15 cellular contexts compared by ENCODE assay signal in genomic region chr1:47468759-47469404, GRCh38. TPM values are rescaled to one million over a fixed set of nuclear protein-coding genes. Genes with fewer than 3 reads are reported as not detected.
A peak's percentile ranks its signal among the peaks of the same experiment; 100 is the strongest.
DNase-seq lines count a peak whose midpoint lies in the region; ATAC-seq and TF ChIP-seq lines count a peak whose summit lies in the region.
"Had no signal": no experiment of that assay in that cellular context is flagged by ENCODE, and none has a peak within 500 bp of the region (broad histone marks: within the 10 kb centered on the region; RNA-seq: fewer than 3 reads in every experiment).

No MANE protein-coding gene starts in this region.

- H3K27me3 Mint-ChIP-seq in GM23338 (ENCODE audit: insufficient read depth, low read depth, poor library complexity) (peaks cover 2% of the 10 kb centered on the region), nephron (ENCODE audit: low read depth) (peaks cover 17% of the 10 kb centered on the region)
- peaks cover 22% of the 10 kb centered on the region for H3K27me3 Mint-ChIP-seq in activated CD4-positive, alpha-beta memory T cell treated with anti-CD3 and anti-CD28 coated beads for 36 hours

- DNase-seq in GM23338 (ENCODE audit: low spot score) (peak; percentile 38), NCI-H526 (lab: John Stamatoyannopoulos, UW) (peak; percentile 97), choroid plexus epithelial cell (ENCODE audit: low read depth) (peak; percentile 31), NCI-H446 treated with DMSO at 0.1 percent for 48 hours (lab: John Stamatoyannopoulos, UW) (no peak), ovary (no peak)
- DNase-seq in activated CD4-positive, alpha-beta memory T cell treated with anti-CD3 and anti-CD28 coated beads for 36 hours = no peak
- DNase-seq: 8988T; AML-193; Caco-2; CD8-positive, alpha-beta memory T cell; DND-41; GDM1 had no signal

- H3K27ac Mint-ChIP-seq in GM23338 = no peak overlapping the region
- peak overlapping the region; percentile 8 to 29 (median 11) for H3K27ac Mint-ChIP-seq in nephron
- no peak overlapping the region for H3K27ac Mint-ChIP-seq in activated CD4-positive, alpha-beta memory T cell treated with anti-CD3 and anti-CD28 coated beads for 36 hours
- H3K27ac Mint-ChIP-seq: CD8-positive, alpha-beta memory T cell had no signal

- TF ChIP-seq CTCF in GM23338 (conservative IDR thresholded peaks at IDR 0.05; ENCODE audit: low read depth in 2 of 2) (no peak), choroid plexus epithelial cell (conservative IDR thresholded peaks at IDR 0.05; ENCODE audit: low read depth, low read length) (no peak), nephron (IDR thresholded peaks at IDR 0.05; ENCODE audit: unreplicated experiment in 3 of 3) (no peak), ovary (IDR thresholded peaks at IDR 0.05) (no peak)

- H3K27me3 ChIP-seq in GM23338 (ENCODE audit: insufficient read depth) = no peaks in the 10 kb centered on the region
- no peaks in the 10 kb centered on the region for H3K27me3 ChIP-seq in ovary
- H3K27me3 ChIP-seq: BLaER1 had no signal

- TF ChIP-seq EP300 in ovary (IDR thresholded peaks at IDR 0.05) = no peak

- H3K36me3 Mint-ChIP-seq in GM23338 (ENCODE audit: low read depth) = no peaks in the 10 kb centered on the region
- no peaks in the 10 kb centered on the region for H3K36me3 Mint-ChIP-seq in nephron (ENCODE audit: low read depth)
- no peaks in the 10 kb centered on the region for H3K36me3 Mint-ChIP-seq in activated CD4-positive, alpha-beta memory T cell treated with anti-CD3 and anti-CD28 coated beads for 36 hours
- H3K36me3 Mint-ChIP-seq: CD8-positive, alpha-beta memory T cell had no signal

- peak; percentile 65 for ATAC-seq in GM23338

- H3K4me3 ChIP-seq in GM23338 (no peak overlapping the region), choroid plexus epithelial cell (ENCODE audit: low read depth, low read length) (no peak overlapping the region), ovary (no peak overlapping the region)
- H3K4me3 ChIP-seq: BLaER1 had no signal

- intact Hi-C loops in ovary (cut with DNase I) = no loop called here
- intact Hi-C loops in activated CD4-positive, alpha-beta memory T cell treated with anti-CD3 and anti-CD28 coated beads for 36 hours (cut with micrococcal nuclease) = no loop called here

- WGBS in ovary, 3 donors = 29 to 36% (median 36%) methylated on average over 4 of the region's 4 CpGs

- H3K9me3 Mint-ChIP-seq in GM23338 = no peaks in the 10 kb centered on the region
- no peaks in the 10 kb centered on the region for H3K9me3 Mint-ChIP-seq in nephron
- H3K9me3 Mint-ChIP-seq in activated CD4-positive, alpha-beta memory T cell treated with anti-CD3 and anti-CD28 coated beads for 36 hours = no peaks in the 10 kb centered on the region
- H3K9me3 Mint-ChIP-seq: CD8-positive, alpha-beta memory T cell had no signal

- no peaks in the 10 kb centered on the region for H3K9me3 ChIP-seq in ovary
- H3K9me3 ChIP-seq: BLaER1, Caco-2 had no signal

- CTCF ChIA-PET in activated CD4-positive, alpha-beta memory T cell treated with anti-CD3 and anti-CD28 coated beads for 36 hours (lab: Charles Lee) = no interaction called here

- H3K79me2 ChIP-seq in GM23338 (replicated peaks; ENCODE audit: insufficient read depth) = no peaks in the 10 kb centered on the region

- H2AFZ ChIP-seq in GM23338 = no peak overlapping the region

- H3K36me3 ChIP-seq in GM23338 (ENCODE audit: insufficient read depth) = no peaks in the 10 kb centered on the region
- H3K36me3 ChIP-seq in ovary = no peaks in the 10 kb centered on the region
- H3K36me3 ChIP-seq: BLaER1 had no signal

- H4K20me1 ChIP-seq in GM23338 (replicated peaks; ENCODE audit: insufficient read depth) = no peaks in the 10 kb centered on the region
- H4K20me1 ChIP-seq: BLaER1 had no signal

- POLR2A ChIA-PET in activated CD4-positive, alpha-beta memory T cell treated with anti-CD3 and anti-CD28 coated beads for 36 hours (lab: Charles Lee) = no interaction called here

- peak overlapping the region; percentile 21; the same call in 1 of the 2 replicates for H3K4me2 ChIP-seq in GM23338
- H3K4me2 ChIP-seq: BLaER1 had no signal

- H3K27ac ChIP-seq in GM23338 (ENCODE audit: low read depth) = no peak overlapping the region
- no peak overlapping the region for H3K27ac ChIP-seq in ovary
- H3K27ac ChIP-seq: BLaER1 had no signal

- 0 out of 2 replicates have a peak, but pooled peaks cover 3% of the 10 kb centered on the region for H3K9me2 ChIP-seq in GM23338 (ENCODE audit: insufficient read depth)

- no peak overlapping the region for H3K4me3 Mint-ChIP-seq in GM23338
- no peak overlapping the region for H3K4me3 Mint-ChIP-seq in nephron
- H3K4me3 Mint-ChIP-seq in activated CD4-positive, alpha-beta memory T cell treated with anti-CD3 and anti-CD28 coated beads for 36 hours = no peak overlapping the region
- H3K4me3 Mint-ChIP-seq: CD8-positive, alpha-beta memory T cell had no signal

- H3K4me1 ChIP-seq in GM23338 (ENCODE audit: insufficient read depth) (peaks cover 10% of the 10 kb centered on the region), ovary (ENCODE audit: insufficient read depth) (no peaks in the 10 kb centered on the region)
- H3K4me1 ChIP-seq: BLaER1, Caco-2 had no signal

- H3F3A ChIP-seq in GM23338 (replicated peaks; ENCODE audit: low read depth) = no peaks in the 10 kb centered on the region

- TF ChIP-seq POLR2A in ovary (IDR thresholded peaks at IDR 0.05) = no peak

- peaks cover 4% of the 10 kb centered on the region for H3K4me1 Mint-ChIP-seq in GM23338
- peaks cover 11% of the 10 kb centered on the region for H3K4me1 Mint-ChIP-seq in nephron
- H3K4me1 Mint-ChIP-seq in activated CD4-positive, alpha-beta memory T cell treated with anti-CD3 and anti-CD28 coated beads for 36 hours (ENCODE audit: low read depth) = no peaks in the 10 kb centered on the region
- H3K4me1 Mint-ChIP-seq: CD8-positive, alpha-beta memory T cell had no signal

TF ChIP-seq in GM23338, 12 proteins besides CTCF, POLR2A, EP300 and RAD21:
- no peak for TF ChIP-seq ZNF114 (CRISPR knock-in tag; IDR thresholded peaks at IDR 0.05)

RNA-seq across cellular contexts. Expression of gene FOXD2, which starts 31.0 kb away (rescaled TPM):
- 0.28 TPM in 1 of 2 replicates, not detected in the other for total RNA-seq in GM23338 (2014; rRNA removed; shearing (Covaris generic))
- polyA plus RNA-seq in GM23338 (2016; fragmentation: Nextera tagmentation; extraction: Ambion mirVana) (not detected in 2 replicates), ovary (under 1 TPM; 0.05 to 0.10 TPM)
- total RNA-seq in ovary = under 1 TPM in 4 of 7 donors, not detected in 3; 0.07 to 0.18 (median 0.09) TPM
- under 1 TPM; 0.10 to 0.26 TPM for total RNA-seq in activated CD4-positive, alpha-beta memory T cell treated with anti-CD3 and anti-CD28 coated beads for 36 hours

RNA-seq across cellular contexts. Expression of gene FOXE3, which starts 52.8 kb away (rescaled TPM):
- total RNA-seq in GM23338 (2014; rRNA removed; shearing (Covaris generic)) = not detected in 2 replicates
- polyA plus RNA-seq in GM23338 (2016; fragmentation: Nextera tagmentation; extraction: Ambion mirVana) (0.17 TPM in 1 of 2 replicates, not detected in the other), ovary (not detected)
- total RNA-seq in ovary = not detected
- total RNA-seq in activated CD4-positive, alpha-beta memory T cell treated with anti-CD3 and anti-CD28 coated beads for 36 hours = not detected
- total RNA-seq: Caco-2; CD8-positive, alpha-beta memory T cell; HT1080 had no signal
- polyA plus RNA-seq: CD8-positive, alpha-beta memory T cell had no signal

Comparison
In these comparisons a context has a peak if more than half of its experiments do, and no peak if none do; other contexts are left out.
1. DNase-seq: peak in GM23338 (single experiment), NCI-H526 (2 of 2) and choroid plexus epithelial cell (single experiment); none in NCI-H446 treated with DMSO at 0.1 percent for 48 hours (single experiment), ovary (0 of 5) and activated CD4-positive, alpha-beta memory T cell treated with anti-CD3 and anti-CD28 coated beads for 36 hours (single experiment).
2. H3K27ac Mint-ChIP-seq: peak in nephron (3 of 3); none in GM23338 (single experiment) and activated CD4-positive, alpha-beta memory T cell treated with anti-CD3 and anti-CD28 coated beads for 36 hours (single experiment).